ENCODE assay signal across 9 cellular contexts in the genomic region with DNA sequence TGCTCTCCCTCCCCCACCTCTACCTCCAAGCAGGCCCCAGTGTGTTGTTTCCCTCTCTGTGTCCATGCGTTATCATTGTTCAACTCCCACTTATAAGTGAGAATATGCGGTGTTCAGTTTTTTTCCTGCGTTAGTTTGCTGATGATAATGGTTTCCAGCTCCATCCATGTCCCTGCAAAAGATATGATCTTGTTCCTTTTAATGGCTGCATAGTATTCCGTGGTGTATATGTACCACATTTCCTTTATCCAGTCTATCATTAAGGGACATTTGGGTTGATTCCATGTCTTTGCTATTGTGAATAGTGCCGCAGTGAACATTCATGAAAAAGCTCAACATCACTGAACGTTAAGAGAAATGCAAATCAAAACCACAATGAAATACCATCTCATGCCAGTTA. TPM values are rescaled to one million over a fixed set of nuclear protein-coding genes. Genes with fewer than 3 reads are reported as not detected.
"Had no signal": no experiment of that assay in that cellular context is flagged by ENCODE, and none has a peak within 500 bp of the region (broad histone marks: within the 10 kb centered on the region; RNA-seq: fewer than 3 reads in every experiment).

No MANE protein-coding gene starts in this region.

- H2AFZ ChIP-seq: GM23248 had no signal

- H3K9me3 ChIP-seq: HAP-1 had no signal

- H3K36me3 ChIP-seq: HAP-1 had no signal

- H3K4me3 ChIP-seq: GM23248, HAP-1 had no signal

- DNase-seq: GM23248, GOT3, H7, IMR-90, KBM-7 had no signal

- FAIRE-seq: HTR-8/SVneo had no signal

- H3K27ac ChIP-seq: GM23248 had no signal

- ATAC-seq: HCT116 had no signal

- H3K9ac ChIP-seq: GM23248 had no signal

- H3K4me1 ChIP-seq: HAP-1 had no signal

RNA-seq across cellular contexts. Expression of a gene that starts 58.6 kb away (rescaled TPM):
- total RNA-seq: H4 had no signal
